ENCODE assay signal across 1 cellular context in the genomic region with DNA sequence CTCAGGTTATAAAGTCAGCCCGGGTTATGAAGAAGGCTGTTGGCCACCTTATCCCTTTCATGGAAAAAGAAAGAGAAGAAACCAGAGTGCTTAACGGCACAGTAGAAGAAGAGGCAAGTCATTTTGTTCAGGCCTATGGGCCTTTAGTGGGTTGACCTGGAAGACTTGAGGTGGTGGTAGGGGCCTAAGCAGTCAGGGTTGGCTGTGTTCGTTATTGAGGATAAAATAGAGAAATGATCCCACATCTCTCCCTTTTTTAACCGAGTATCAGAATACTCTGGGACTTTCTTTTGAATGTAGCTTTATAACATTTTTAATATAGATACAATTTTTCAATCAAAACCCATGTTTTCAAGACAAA.
TF ChIP-seq lines count a peak whose summit lies in the region.

No MANE protein-coding gene starts in this region.

TF ChIP-seq in HepG2, 621 proteins besides CTCF, POLR2A, EP300 and RAD21 (continued from another document):
- TF ChIP-seq ELF4 (CRISPR knock-in tag; IDR thresholded peaks at IDR 0.05; ENCODE audit: borderline replicate concordance) = 0 out of 2 replicates have a peak, but pooled peaks have one; percentile 50
- no peak for TF ChIP-seq KLF15 (CRISPR knock-in tag; IDR thresholded peaks at IDR 0.05; ENCODE audit: borderline replicate concordance)
- 0 out of 2 replicates have a peak, but pooled peaks have one; percentile 5 for TF ChIP-seq ERF (CRISPR knock-in tag; IDR thresholded peaks at IDR 0.05)
- TF ChIP-seq ZNF335 (CRISPR knock-in tag; IDR thresholded peaks at IDR 0.05) = peak; percentile 30; the same call in 1 of the 2 replicates
